ENCODE assay signal across 1 cellular context in the genomic region with DNA sequence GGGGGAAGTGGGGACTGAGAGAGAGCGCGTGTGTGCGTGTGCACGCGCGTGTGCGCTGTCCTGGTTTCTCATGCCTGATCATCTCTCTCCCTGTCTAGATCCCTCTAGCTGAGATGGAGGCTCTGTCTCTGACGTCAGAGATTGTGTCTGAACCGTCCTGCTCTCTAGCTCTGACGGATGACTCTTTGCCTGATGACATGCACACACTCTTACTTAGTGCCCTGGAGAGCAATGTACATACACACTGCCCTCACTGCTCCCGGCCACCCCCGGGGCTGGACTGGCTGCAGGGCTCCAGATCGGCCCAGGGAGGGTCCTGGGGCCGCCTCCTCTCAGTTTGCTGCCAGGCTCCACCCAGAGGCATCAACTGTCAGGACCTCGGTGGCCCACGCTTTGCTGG.
TF ChIP-seq lines count a peak whose summit lies in the region.

No MANE protein-coding gene starts in this region.

TF ChIP-seq in HepG2, 621 proteins besides CTCF, POLR2A, EP300 and RAD21:
- TF ChIP-seq CREB1 (IDR thresholded peaks at IDR 0.05) = peak; percentile 98
- TF ChIP-seq CREB1 (CRISPR knock-in tag; IDR thresholded peaks at IDR 0.05) = no peak
- 0 out of 2 replicates have a peak, but pooled peaks have one; percentile 36 for TF ChIP-seq EZH2 (conservative IDR thresholded peaks at IDR 0.05; ENCODE audit: low read depth, low read length)
- TF ChIP-seq ZNF333 (CRISPR knock-in tag; IDR thresholded peaks at IDR 0.05; ENCODE audit: borderline replicate concordance) = 0 out of 2 replicates have a peak, but pooled peaks have one; percentile 16
- no peak for TF ChIP-seq ZNF562 (CRISPR knock-in tag; IDR thresholded peaks at IDR 0.05; ENCODE audit: borderline replicate concordance)
- peak; percentile 34; the same call in 1 of the 2 replicates for TF ChIP-seq HOXA3 (CRISPR knock-in tag; IDR thresholded peaks at IDR 0.05)
- TF ChIP-seq ZBTB21 (CRISPR knock-in tag; IDR thresholded peaks at IDR 0.05) = peak; percentile 90
- TF ChIP-seq SALL2 (CRISPR knock-in tag; IDR thresholded peaks at IDR 0.05) = no peak
- TF ChIP-seq ZNF768 (CRISPR knock-in tag; IDR thresholded peaks at IDR 0.05) = peak; percentile 1; the same call in 1 of the 2 replicates
- TF ChIP-seq FOSL2 (CRISPR knock-in tag; IDR thresholded peaks at IDR 0.05) = 0 out of 2 replicates have a peak, but pooled peaks have one; percentile 1
- no peak for TF ChIP-seq ZSCAN25 (CRISPR knock-in tag; IDR thresholded peaks at IDR 0.05)
